ENCODE assay signal across 25 cellular contexts in the genomic region with DNA sequence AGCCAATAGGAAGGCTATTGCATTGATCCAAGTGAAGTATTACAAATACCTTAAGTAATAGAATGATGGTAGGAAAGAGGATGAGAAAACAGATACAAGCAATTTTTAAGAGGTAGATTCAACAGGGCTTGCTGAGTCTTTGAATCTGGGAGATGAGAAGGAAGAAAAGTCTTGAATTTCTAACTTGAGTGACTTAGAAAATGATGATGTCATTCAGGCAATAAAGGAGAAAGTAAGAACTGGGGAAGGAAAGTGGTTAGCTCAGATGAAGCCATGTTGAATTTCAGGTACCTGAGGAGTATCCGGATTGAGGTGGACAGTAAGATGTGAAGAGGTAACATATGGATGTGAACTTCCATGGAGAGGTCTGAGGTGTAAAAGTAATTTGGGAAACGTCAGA.
"Had no signal": no experiment of that assay in that cellular context is flagged by ENCODE, and none has a peak within 500 bp of the region (broad histone marks: within the 10 kb centered on the region; RNA-seq: fewer than 3 reads in every experiment).

No MANE protein-coding gene starts in this region.

- H3K36me3 ChIP-seq: ovary, stomach, thoracic aorta, thyroid gland, tibial nerve, upper lobe of left lung, vagina had no signal

- H3K9me3 ChIP-seq: ovary, psoas muscle, stomach, thoracic aorta, thyroid gland, tibial nerve, upper lobe of left lung, vagina had no signal

- ATAC-seq: naive thymus-derived CD8-positive, alpha-beta T cell; natural killer cell treated with Interleukin-12 subunit alpha and Interleukin-12 subunit beta and Interleukin-15 and Interleukin-18, amount 100 ng/mL, for 72 hours; right cardiac atrium; sciatic nerve; stimulated activated naive B cell treated with anti-CD40 and anti-IgM and Interleukin-4, amounts not matched to agents 10 μg/mL and 1 μg/mL and 100 μg/mL, for 72 hours had no signal

- H3K27ac ChIP-seq: ovary, parathyroid adenoma, psoas muscle, skin epidermis, stomach, thoracic aorta, thyroid gland, tibial nerve, upper lobe of left lung, vagina had no signal

- H2AFZ ChIP-seq: parathyroid adenoma had no signal

- H3K4me3 ChIP-seq: ovary, psoas muscle, skin epidermis, stomach, thoracic aorta, thyroid gland, tibial nerve, upper lobe of left lung, vagina had no signal

- FAIRE-seq: urothelium cell line had no signal

- H3K4me1 ChIP-seq: parathyroid adenoma, psoas muscle, upper lobe of left lung, vagina had no signal

- H3K9ac ChIP-seq: parathyroid adenoma had no signal

- H3K27me3 ChIP-seq: ovary, stomach, thyroid gland, tibial nerve, upper lobe of left lung, vagina had no signal

- H3K79me2 ChIP-seq: parathyroid adenoma had no signal

- DNase-seq: naive B cell; naive thymus-derived CD8-positive, alpha-beta T cell; nephron progenitor cell; occipital lobe; ovary; posterior cingulate gyrus; psoas muscle; right cardiac atrium; stimulated activated CD4-positive, alpha-beta T cell treated with anti-CD3 and anti-CD28 coated beads, Interleukin-15, amount 100 ng/mL, for 24 hours; stimulated activated CD4-positive, alpha-beta T cell treated with anti-CD3 and anti-CD28 coated beads, Interleukin-2, amount 100 ng/mL, for 24 hours; stimulated activated CD4-positive, alpha-beta T cell treated with anti-CD3 and anti-CD28 coated beads, Interleukin-2, amount 100 ng/mL, for 48 hours; stimulated activated CD4-positive, alpha-beta T cell treated with anti-CD3 and anti-CD28 coated beads, Interleukin-4, amount 100 ng/mL, for 24 hours; stimulated activated naive B cell treated with anti-CD40 and anti-IgM and Interleukin-4, amounts not matched to agents 10 μg/mL and 1 μg/mL and 100 μg/mL, for 72 hours; stimulated activated naive CD4-positive, alpha-beta T cell treated with Interleukin-2 at 50 U/mL for 16 hours; stomach; thyroid gland; upper lobe of left lung had no signal
